16 cellular contexts compared by ENCODE assay signal in the genomic region with DNA sequence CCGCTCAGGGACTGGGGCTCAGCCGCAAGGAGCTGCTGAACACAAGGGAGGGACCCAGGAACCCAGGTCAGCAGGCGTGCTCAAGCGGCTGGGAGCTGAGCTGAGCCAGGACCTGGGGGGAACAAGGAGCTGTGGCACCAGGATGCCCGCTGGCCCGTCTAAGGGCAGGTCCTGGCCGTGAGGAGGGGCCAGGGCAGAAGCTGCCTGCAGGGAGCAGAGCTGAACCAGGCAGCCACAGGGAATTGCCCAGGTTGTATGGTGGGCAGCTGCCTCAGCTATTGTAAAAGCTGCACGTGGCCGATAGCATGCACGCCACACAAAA.
DNase-seq lines count a peak whose midpoint lies in the region; ATAC-seq and TF ChIP-seq lines count a peak whose summit lies in the region.
"Had no signal": no experiment of that assay in that cellular context is flagged by ENCODE, and none has a peak within 500 bp of the region (broad histone marks: within the 10 kb centered on the region; RNA-seq: fewer than 3 reads in every experiment).

No MANE protein-coding gene starts in this region.

- no peak for TF ChIP-seq CTCF in PC-3 (conservative IDR thresholded peaks at IDR 0.05; ENCODE audit: low read depth, low read length)
- no peak for TF ChIP-seq CTCF in GM13976 (IDR thresholded peaks at IDR 0.05; ENCODE audit: borderline replicate concordance, control extremely low read depth, extremely low read depth, insufficient read depth, missing control alignments)

- POLR2A ChIA-PET in activated CD4-positive, alpha-beta memory T cell treated with anti-CD3 and anti-CD28 coated beads, Interleukin-2, amount 10 ng/mL, durations not matched to agents 7 days and 5 days (lab: Charles Lee) = interaction anchor here (1.1 kb wide), 1 partner anchor 13 kb away, joined by 3 read pairs; no protein-coding TSS in a partner anchor
- POLR2A ChIA-PET in activated CD4-positive, alpha-beta memory T cell treated with anti-CD3 and anti-CD28 coated beads for 36 hours (lab: Charles Lee) = no interaction called here
- POLR2A ChIA-PET in PC-3 (lab: Charles Lee; ENCODE audit: unreplicated experiment) = no interaction called here

- H3K9ac ChIP-seq in PC-3 (ENCODE audit: low read length) = peak overlapping the region; percentile 62
- H3K9ac ChIP-seq in neuronal stem cell (ENCODE audit: low read depth, low read length, poor library complexity) = no peak overlapping the region

- H3K4ac ChIP-seq in neuronal stem cell (ENCODE audit: low read length) = no peak overlapping the region

- no peak overlapping the region for H2BK15ac ChIP-seq in neuronal stem cell (ENCODE audit: low read length)

- no peaks in the 10 kb centered on the region for H4K20me1 ChIP-seq in PC-3 (ENCODE audit: low read length)

- CTCF ChIA-PET in activated CD4-positive, alpha-beta memory T cell treated with anti-CD3 and anti-CD28 coated beads, Interleukin-2, amount 10 ng/mL, durations not matched to agents 7 days and 5 days (lab: Charles Lee) = interaction anchor here (1.2 kb wide), 1 partner anchor 231 kb away, joined by 3 read pairs; no protein-coding TSS in a partner anchor
- CTCF ChIA-PET in activated CD4-positive, alpha-beta memory T cell treated with anti-CD3 and anti-CD28 coated beads for 36 hours (lab: Charles Lee) = interaction anchor here (0.8 to 1.0 kb wide), 2 partner anchors 148 to 233 kb away, joined by 3 to 5 read pairs; no protein-coding TSS in a partner anchor
- CTCF ChIA-PET in PC-3 (lab: Charles Lee) = interaction anchor here (0.9 kb wide), 1 partner anchor 234 kb away, joined by 3 read pairs; no protein-coding TSS in a partner anchor

- H3K4me3 Mint-ChIP-seq in activated CD4-positive, alpha-beta memory T cell treated with anti-CD3 and anti-CD28 coated beads, Interleukin-2, amount 10 ng/mL, durations not matched to agents 7 days and 5 days = no peak overlapping the region
- no peak overlapping the region for H3K4me3 Mint-ChIP-seq in activated CD4-positive, alpha-beta memory T cell treated with anti-CD3 and anti-CD28 coated beads for 36 hours
- H3K4me3 Mint-ChIP-seq: GM23338, IgD-negative memory B cell had no signal

- H3K79me2 ChIP-seq in PC-3 (ENCODE audit: low read length) = no peaks in the 10 kb centered on the region

- no TSS peak for BruUV-seq in PC-3 (replicated peaks; lab: Mats Ljungman, UMichigan)

- no peaks in the 10 kb centered on the region for H3F3A ChIP-seq in PC-3 (ENCODE audit: low read length, unreplicated experiment)

- no peaks in the 10 kb centered on the region for H3K79me1 ChIP-seq in neuronal stem cell (ENCODE audit: low read depth, low read length)

- no peaks in the 10 kb centered on the region for H3K27me3 Mint-ChIP-seq in activated CD4-positive, alpha-beta memory T cell treated with anti-CD3 and anti-CD28 coated beads, Interleukin-2, amount 10 ng/mL, durations not matched to agents 7 days and 5 days
- H3K27me3 Mint-ChIP-seq in activated CD4-positive, alpha-beta memory T cell treated with anti-CD3 and anti-CD28 coated beads for 36 hours = no peaks in the 10 kb centered on the region
- H3K27me3 Mint-ChIP-seq: IgD-negative memory B cell had no signal

- WGBS in neuronal stem cell (ENCODE audit: extremely low coverage in 2 of 2, insufficient read length in 2 of 2, insufficient replicate concordance in 1 of 2), 2 donors = no CpG with 5 or more reads among the region's 10 CpGs

- H3K36me3 ChIP-seq in PC-3 (ENCODE audit: low read depth, low read length) = no peaks in the 10 kb centered on the region
- H3K36me3 ChIP-seq in neuronal stem cell (replicated peaks in 1 of 2; ENCODE audit: control insufficient read depth in 2 of 2, insufficient read depth in 2 of 2, low read length in 2 of 2) = peaks cover 34 to 80% of the 10 kb centered on the region in 2 donors

- H2BK5ac ChIP-seq in neuronal stem cell (ENCODE audit: low read length) = no peak overlapping the region

- no peaks in the 10 kb centered on the region for H3K9me2 ChIP-seq in PC-3 (replicated peaks; ENCODE audit: low read length)

- no peak overlapping the region for H4K8ac ChIP-seq in neuronal stem cell (ENCODE audit: low read depth, low read length)

- no peak; the same call in 1 of the 2 replicates for ATAC-seq in PC-3
- no peak for ATAC-seq in GM21717 (IDR thresholded peaks at IDR 0.05; ENCODE audit: unreplicated experiment)
- no peak for ATAC-seq in GM19467 (IDR thresholded peaks at IDR 0.05; ENCODE audit: unreplicated experiment)

- H3K9me3 ChIP-seq in PC-3 (ENCODE audit: low read length) (no peaks in the 10 kb centered on the region), neuronal stem cell (replicated peaks in 1 of 2; ENCODE audit: control insufficient read depth in 2 of 2, insufficient read depth in 1 of 2, low read depth in 1 of 2, low read length in 2 of 2) (peaks cover 0 to 6% of the 10 kb centered on the region in 2 donors)

- no peak overlapping the region for H3K4me2 ChIP-seq in PC-3 (ENCODE audit: low read length)
- no peak overlapping the region for H3K4me2 ChIP-seq in neuronal stem cell (ENCODE audit: insufficient read depth, low read length, poor library complexity, severe bottlenecking)
- H3K4me2 ChIP-seq: GM23338 had no signal

- no peak overlapping the region for H2BK12ac ChIP-seq in neuronal stem cell (ENCODE audit: low read length)

- no peak overlapping the region for H3K14ac ChIP-seq in neuronal stem cell (ENCODE audit: low read length)

- in situ Hi-C loops in GM13976 (cut with MboI; ENCODE audit: low sequenced_read_pairs, unreplicated experiment) = loop anchor here (10.0 kb wide), 1 partner anchor 234 kb away; no protein-coding TSS in a partner anchor

- H3K4me1 Mint-ChIP-seq in activated CD4-positive, alpha-beta memory T cell treated with anti-CD3 and anti-CD28 coated beads, Interleukin-2, amount 10 ng/mL, durations not matched to agents 7 days and 5 days = no peaks in the 10 kb centered on the region
- no peaks in the 10 kb centered on the region for H3K4me1 Mint-ChIP-seq in activated CD4-positive, alpha-beta memory T cell treated with anti-CD3 and anti-CD28 coated beads for 36 hours (ENCODE audit: low read depth)

- H3K4me1 ChIP-seq in PC-3 (ENCODE audit: insufficient read depth, low read length) (peaks cover 28% of the 10 kb centered on the region), neuronal stem cell (ENCODE audit: control insufficient read depth in 2 of 2, insufficient read depth in 1 of 2, low read depth in 1 of 2, low read length in 2 of 2) (peaks cover 0 to 5% of the 10 kb centered on the region in 2 donors)

- intact Hi-C loops in activated CD4-positive, alpha-beta memory T cell treated with anti-CD3 and anti-CD28 coated beads for 36 hours (cut with micrococcal nuclease) = no loop called here
- intact Hi-C loops in PC-3 (cut with micrococcal nuclease) = no loop called here

- H4K91ac ChIP-seq in neuronal stem cell (ENCODE audit: low read depth, low read length, poor library complexity) = no peak overlapping the region

- peak; percentile 9 for DNase-seq in activated CD4-positive, alpha-beta memory T cell treated with anti-CD3 and anti-CD28 coated beads, Interleukin-2, amount 10 ng/mL, durations not matched to agents 7 days and 5 days
- no peak for DNase-seq in activated CD4-positive, alpha-beta memory T cell treated with anti-CD3 and anti-CD28 coated beads for 36 hours
- DNase-seq in PC-3 (no peak), neuronal stem cell (ENCODE audit: low spot score) (no peak), GM13976 (ENCODE audit: low spot score) (no peak)
- DNase-seq: 8988T, HCEC 1CT, NCI-H446, NCI-H526, OCI-M1 had no signal

- H3K4me3 ChIP-seq in PC-3 (ENCODE audit: low read length) (no peak overlapping the region), neuronal stem cell (ENCODE audit: low read length in 2 of 2) (no peak overlapping the region)
- H3K4me3 ChIP-seq: GM23338 had no signal

- no peaks in the 10 kb centered on the region for H3K27me3 ChIP-seq in PC-3 (ENCODE audit: low read length)
- H3K27me3 ChIP-seq in neuronal stem cell (ENCODE audit: control insufficient read depth in 3 of 3, insufficient read depth in 3 of 3, low read depth in 1 of 3, low read length in 3 of 3) = no peaks in the 10 kb centered on the region

- H2AFZ ChIP-seq in PC-3 (ENCODE audit: low read length) (no peak overlapping the region), neuronal stem cell (ENCODE audit: low read length) (no peak overlapping the region)
- H2AFZ ChIP-seq: GM23338 had no signal

- peaks cover 20% of the 10 kb centered on the region for H3K36me3 Mint-ChIP-seq in activated CD4-positive, alpha-beta memory T cell treated with anti-CD3 and anti-CD28 coated beads, Interleukin-2, amount 10 ng/mL, durations not matched to agents 7 days and 5 days (ENCODE audit: low read depth)
- H3K36me3 Mint-ChIP-seq in activated CD4-positive, alpha-beta memory T cell treated with anti-CD3 and anti-CD28 coated beads for 36 hours = peaks cover 4% of the 10 kb centered on the region
- H3K36me3 Mint-ChIP-seq: IgD-negative memory B cell had no signal

- H3K27ac ChIP-seq in PC-3 (ENCODE audit: low read length) (peak overlapping the region; percentile 81), cingulate gyrus (ENCODE audit: low read depth, low read length) (peak overlapping the region; percentile 47), neuronal stem cell (replicated peaks; ENCODE audit: low read length) (no peak overlapping the region)
- H3K27ac ChIP-seq: C4-2B had no signal

- peak overlapping the region; percentile 54 for H3K18ac ChIP-seq in neuronal stem cell (ENCODE audit: low read length)

- H3K27ac Mint-ChIP-seq in activated CD4-positive, alpha-beta memory T cell treated with anti-CD3 and anti-CD28 coated beads, Interleukin-2, amount 10 ng/mL, durations not matched to agents 7 days and 5 days = no peak overlapping the region
- H3K27ac Mint-ChIP-seq in activated CD4-positive, alpha-beta memory T cell treated with anti-CD3 and anti-CD28 coated beads for 36 hours = no peak overlapping the region
- H3K27ac Mint-ChIP-seq: GM23338, IgD-negative memory B cell had no signal

- no peaks in the 10 kb centered on the region for H3K9me3 Mint-ChIP-seq in activated CD4-positive, alpha-beta memory T cell treated with anti-CD3 and anti-CD28 coated beads, Interleukin-2, amount 10 ng/mL, durations not matched to agents 7 days and 5 days
- no peaks in the 10 kb centered on the region for H3K9me3 Mint-ChIP-seq in activated CD4-positive, alpha-beta memory T cell treated with anti-CD3 and anti-CD28 coated beads for 36 hours
- H3K9me3 Mint-ChIP-seq: GM23338 had no signal

- no peak overlapping the region for H2BK120ac ChIP-seq in neuronal stem cell (ENCODE audit: low read depth, low read length)

- H3K23ac ChIP-seq in neuronal stem cell (ENCODE audit: low read depth, low read length, poor library complexity) = peak overlapping the region; percentile 59

- H2AK5ac ChIP-seq in neuronal stem cell (ENCODE audit: low read depth, low read length) = no peak overlapping the region
